In genomic region chr14:63875311-63875710, GRCh38 we compare ENCODE assay signal across 12 cellular contexts. TPM values are rescaled to one million over a fixed set of nuclear protein-coding genes. Genes with fewer than 3 reads are reported as not detected.
A peak's percentile ranks its signal among the peaks of the same experiment; 100 is the strongest.
DNase-seq lines count a peak whose midpoint lies in the region; ATAC-seq, FAIRE-seq and TF ChIP-seq lines count a peak whose summit lies in the region.
"Had no signal": no experiment of that assay in that cellular context is flagged by ENCODE, and none has a peak within 500 bp of the region (broad histone marks: within the 10 kb centered on the region; RNA-seq: fewer than 3 reads in every experiment).

No MANE protein-coding gene starts in this region.

- H3K27me3 ChIP-seq in bronchial epithelial cell (ENCODE audit: control insufficient read depth, insufficient read depth, low read length) (no peaks in the 10 kb centered on the region), right atrium auricular region (no peaks in the 10 kb centered on the region)

- ATAC-seq in HG03571 (IDR thresholded peaks at IDR 0.05; ENCODE audit: unreplicated experiment): no peak

- H3K36me3 ChIP-seq in bronchial epithelial cell (ENCODE audit: control insufficient read depth, insufficient read depth, low read length) (peaks cover 1% of the 10 kb centered on the region), right atrium auricular region (no peaks in the 10 kb centered on the region)

- no peak for TF ChIP-seq CTCF in bronchial epithelial cell (IDR thresholded peaks at IDR 0.05; ENCODE audit: insufficient read depth, low read length, severe bottlenecking)
- no peak for TF ChIP-seq CTCF in right atrium auricular region (IDR thresholded peaks at IDR 0.05)

- no peak for TF ChIP-seq POLR2A in H54 (IDR thresholded peaks at IDR 0.05; ENCODE audit: low read depth, low read length)

- DNase-seq in H54 (ENCODE audit: insufficient read length, low spot score) (no peak), bronchial epithelial cell (ENCODE audit: low read depth) (peak; percentile 84), right atrium auricular region (ENCODE audit: low spot score) (no peak), skeletal muscle cell (ENCODE audit: low read depth) (peak; percentile 67), mesenteric fat pad (ENCODE audit: low spot score) (no peak), caudate nucleus (lab: John Stamatoyannopoulos, UW) (no peak)
- no peak for DNase-seq in stimulated activated CD4-positive, alpha-beta T cell treated with anti-CD3 and anti-CD28 coated beads, Interleukin-4, amount 100 ng/mL, for 1 hour
- DNase-seq: activated CD4-positive, alpha-beta T cell treated with anti-CD3 and anti-CD28 coated beads for 1 hour; activated naive CD4-positive, alpha-beta T cell treated with Interleukin-2 at 50 U/mL for 16 hours; KBM-7; SIG-M5 had no signal

- H3K4me3 ChIP-seq in bronchial epithelial cell (ENCODE audit: low read depth, low read length): no peak overlapping the region
- H3K4me3 ChIP-seq in right atrium auricular region: no peak overlapping the region
- H3K4me3 ChIP-seq in skeletal muscle cell (ENCODE audit: low read depth, low read length): no peak overlapping the region

- FAIRE-seq in H54 (lab: Jason Lieb, UNC) (peak; percentile 79), bronchial epithelial cell (lab: Jason Lieb, UNC) (no peak)

- H3K4me1 ChIP-seq in right atrium auricular region: peaks cover 0 to 49% of the 10 kb centered on the region in 2 donors

- H3K27ac ChIP-seq in right atrium auricular region: peak overlapping the region; percentile 57 to 81
- H3K27ac ChIP-seq in caudate nucleus (ENCODE audit: low read depth, low read length): no peak overlapping the region

- no peaks in the 10 kb centered on the region for H3K9me3 ChIP-seq in right atrium auricular region

RNA-seq across cellular contexts. Expression of gene SYNE2, which starts 22.5 kb away (rescaled TPM):
- total RNA-seq in bronchial epithelial cell: 36.6 and 51.2 TPM in 2 replicates
- 100 to 1,000 TPM; 149 to 202 TPM for total RNA-seq in right atrium auricular region
- 267 TPM for total RNA-seq in mesenteric fat pad

Comparison
In these comparisons a context has a peak if more than half of its experiments do, and no peak if none do; other contexts are left out.
1. DNase-seq: peak in bronchial epithelial cell (single experiment) and skeletal muscle cell (single experiment); none in H54 (single experiment), right atrium auricular region (single experiment), mesenteric fat pad (single experiment), caudate nucleus (0 of 61) and stimulated activated CD4-positive, alpha-beta T cell treated with anti-CD3 and anti-CD28 coated beads, Interleukin-4, amount 100 ng/mL, for 1 hour (single experiment).